In genomic region chr17:39401412-39402278, GRCh38 we compare ENCODE assay signal across 1 cellular context.
TF ChIP-seq lines count a peak whose summit lies in the region.

TSS of gene FBXL20 (minus strand) at chr17:39401626. CDS start at chr17:39401402, 224 bp downstream.

TF ChIP-seq in HepG2, 621 proteins besides CTCF, POLR2A, EP300 and RAD21 (continued from another document and continues in another):
- TF ChIP-seq HMGXB4 (CRISPR knock-in tag; IDR thresholded peaks at IDR 0.05; ENCODE audit: borderline replicate concordance in 1 of 2, low read depth in 1 of 2) (peak in 1 of 2 experiments; percentile 86; a peak in 3 of 4 replicates), ARID4A (CRISPR knock-in tag; IDR thresholded peaks at IDR 0.05; ENCODE audit: borderline replicate concordance) (peak; percentile 96), HCFC1 (IDR thresholded peaks at IDR 0.05; ENCODE audit: low read depth, low read length) (peak; percentile 38; the same call in 1 of the 2 replicates), ZNF10 (CRISPR knock-in tag; IDR thresholded peaks at IDR 0.05; ENCODE audit: borderline replicate concordance, low read depth) (no peak), ZNF264 (CRISPR knock-in tag; IDR thresholded peaks at IDR 0.05) (no peak), RERE (CRISPR knock-in tag; IDR thresholded peaks at IDR 0.05; ENCODE audit: low read depth) (no peak; the same call in 1 of the 2 replicates), ZNF605 (CRISPR knock-in tag; IDR thresholded peaks at IDR 0.05) (no peak), RBM22 (optimal IDR thresholded peaks at IDR 0.05; ENCODE audit: low read length) (no peak), ZC3H13 (CRISPR knock-in tag; IDR thresholded peaks at IDR 0.05) (no peak), MEIS2 (CRISPR knock-in tag; IDR thresholded peaks at IDR 0.05) (peak; percentile 63), ISL2 (CRISPR knock-in tag; IDR thresholded peaks at IDR 0.05) (no peak; the same call in none of the 2 replicates), ZNF766 (CRISPR knock-in tag; IDR thresholded peaks at IDR 0.05; ENCODE audit: borderline replicate concordance) (no peak), KDM2A (CRISPR knock-in tag; IDR thresholded peaks at IDR 0.05; ENCODE audit: borderline replicate concordance, low read depth) (peak; percentile 86), RFXAP (CRISPR knock-in tag; IDR thresholded peaks at IDR 0.05; ENCODE audit: borderline replicate concordance) (peak; percentile 43; the same call in 1 of the 2 replicates), MAFG (CRISPR knock-in tag; IDR thresholded peaks at IDR 0.05) (peak; percentile 62; the same call in 1 of the 2 replicates), ZNF703 (CRISPR knock-in tag; IDR thresholded peaks at IDR 0.05; ENCODE audit: borderline replicate concordance) (no peak), HMG20B (CRISPR knock-in tag; conservative IDR thresholded peaks at IDR 0.05) (peak; percentile 54; the same call in 1 of the 2 replicates), PAXIP1 (CRISPR knock-in tag; conservative IDR thresholded peaks at IDR 0.05) (peak; percentile 36; the same call in 1 of the 2 replicates), ZBTB8A (CRISPR knock-in tag; IDR thresholded peaks at IDR 0.05; ENCODE audit: borderline replicate concordance, low read depth) (peak; percentile 47; the same call in 1 of the 2 replicates), ZNF879 (CRISPR knock-in tag; IDR thresholded peaks at IDR 0.05) (no peak), MYPOP (CRISPR knock-in tag; IDR thresholded peaks at IDR 0.05) (0 out of 2 replicates have a peak, but pooled peaks have one; percentile 59), FOXK1 (CRISPR knock-in tag; IDR thresholded peaks at IDR 0.05; ENCODE audit: borderline replicate concordance, low read depth) (peak; percentile 99), MTERF4 (CRISPR knock-in tag; IDR thresholded peaks at IDR 0.05) (peak; percentile 83), ZGPAT (CRISPR knock-in tag; IDR thresholded peaks at IDR 0.05) (peak; percentile 82), RAD51 (IDR thresholded peaks at IDR 0.05; ENCODE audit: borderline replicate concordance) (no peak), NR0B2 (CRISPR knock-in tag; IDR thresholded peaks at IDR 0.05) (no peak), ETS1 (CRISPR knock-in tag; IDR thresholded peaks at IDR 0.05) (no peak), ZNF430 (CRISPR knock-in tag; IDR thresholded peaks at IDR 0.05) (peak; percentile 63; the same call in 1 of the 2 replicates), ZSCAN30 (CRISPR knock-in tag; IDR thresholded peaks at IDR 0.05) (no peak; the same call in 1 of the 2 replicates), DRAP1 (CRISPR knock-in tag; IDR thresholded peaks at IDR 0.05) (peak; percentile 50)
